17 cellular contexts compared by ENCODE assay signal in the genomic region with DNA sequence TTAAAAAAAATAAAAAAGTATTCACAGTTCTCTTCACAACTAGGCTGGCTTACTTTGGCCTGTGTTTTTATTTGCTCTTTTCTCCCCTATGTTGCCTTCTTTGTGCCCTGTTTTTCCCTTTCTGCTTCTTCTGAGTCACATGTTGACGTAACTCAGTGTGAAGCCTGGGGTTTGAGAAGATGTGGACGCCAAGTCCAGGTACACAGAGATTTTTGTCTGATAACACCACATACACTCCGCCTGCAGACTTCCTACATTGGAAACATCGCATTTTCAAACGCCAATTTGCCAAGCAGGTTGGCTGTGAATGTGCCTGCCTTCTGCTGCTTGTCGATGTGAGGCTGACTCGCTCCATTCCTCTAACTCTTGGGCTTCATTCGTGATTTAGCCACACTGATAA.
A peak's percentile ranks its signal among the peaks of the same experiment; 100 is the strongest.
DNase-seq lines count a peak whose midpoint lies in the region; ATAC-seq and TF ChIP-seq lines count a peak whose summit lies in the region.
"Had no signal": no experiment of that assay in that cellular context is flagged by ENCODE, and none has a peak within 500 bp of the region (broad histone marks: within the 10 kb centered on the region; RNA-seq: fewer than 3 reads in every experiment).

No MANE protein-coding gene starts in this region.

- H3K27me3 Mint-ChIP-seq in GM23338 (ENCODE audit: insufficient read depth, low read depth, poor library complexity) (peaks cover 6% of the 10 kb centered on the region), WTC11 (ENCODE audit: low read depth) (no peaks in the 10 kb centered on the region), progenitor cell of endocrine pancreas (no peaks in the 10 kb centered on the region)

- H4K20me1 ChIP-seq in GM23338 (replicated peaks; ENCODE audit: insufficient read depth), result no peaks in the 10 kb centered on the region
- no peaks in the 10 kb centered on the region for H4K20me1 ChIP-seq in fibroblast of lung (ENCODE audit: control insufficient read depth, extremely low read depth, insufficient read depth, low read length)

- H3K9me2 ChIP-seq in GM23338 (ENCODE audit: insufficient read depth), result no peaks in the 10 kb centered on the region

- peaks cover 14% of the 10 kb centered on the region; the same call in 2 of the 3 replicates for H3K9me3 Mint-ChIP-seq in GM23338
- peaks cover 17% of the 10 kb centered on the region for H3K9me3 Mint-ChIP-seq in WTC11
- peaks cover 6% of the 10 kb centered on the region for H3K9me3 Mint-ChIP-seq in progenitor cell of endocrine pancreas (ENCODE audit: low read depth)
- H3K9me3 Mint-ChIP-seq: neural crest cell had no signal

- intact Hi-C loops in left ventricle myocardium inferior (cut with micrococcal nuclease), result no loop called here

- H3K4me3 Mint-ChIP-seq in GM23338 (no peak overlapping the region), WTC11 (no peak overlapping the region), progenitor cell of endocrine pancreas (ENCODE audit: low read depth) (no peak overlapping the region)
- H3K4me3 Mint-ChIP-seq: activated T-cell treated with anti-CD3 and anti-CD28 coated beads, Interleukin-2, amount 50 U/mL, for 4 hours; B cell; neural crest cell had no signal

- H3K79me2 ChIP-seq in GM23338 (replicated peaks; ENCODE audit: insufficient read depth) (no peaks in the 10 kb centered on the region), fibroblast of lung (ENCODE audit: control insufficient read depth, insufficient read depth, low read length) (no peaks in the 10 kb centered on the region)

- DNase-seq in GM23338 (ENCODE audit: low spot score) (no peak), WTC11 (ENCODE audit: low spot score) (no peak), fibroblast of lung (ENCODE audit: low read depth in 2 of 2) (peak; percentile 6 to 78), progenitor cell of endocrine pancreas (ENCODE audit: low spot score, unreplicated experiment) (no peak), KG1 (lab: John Stamatoyannopoulos, UW) (no peak), T-helper 1 cell (no peak), left ventricle myocardium inferior (no peak)
- DNase-seq: activated CD4-positive, alpha-beta T cell treated with anti-CD3 and anti-CD28 coated beads, Interleukin-2, amount 50 U/mL, for 4 hours; activated T-cell treated with anti-CD3 and anti-CD28 coated beads, Interleukin-2, amount 50 U/mL, for 4 hours; NCI-H2081 treated with DMSO at 0.1 percent for 48 hours; NCI-H82; Peyer's patch; stimulated activated CD4-positive, alpha-beta T cell treated with anti-CD3 and anti-CD28 coated beads, Interleukin-4, amount 100 ng/mL, for 24 hours had no signal

- H3K4me1 Mint-ChIP-seq in GM23338 (0 out of 3 replicates have a peak, but pooled peaks cover 2% of the 10 kb centered on the region), WTC11 (0 out of 2 replicates have a peak, but pooled peaks cover 2% of the 10 kb centered on the region), progenitor cell of endocrine pancreas (ENCODE audit: low read depth) (peaks cover 9% of the 10 kb centered on the region)
- H3K4me1 Mint-ChIP-seq: B cell, neural crest cell had no signal

- H3K9ac ChIP-seq in fibroblast of lung (ENCODE audit: insufficient read depth, low read length), result no peak overlapping the region

- POLR2A ChIA-PET in WTC11 (lab: Charles Lee), result no interaction called here

- peaks cover 12% of the 10 kb centered on the region; the same call in 1 of the 3 replicates for H3K36me3 Mint-ChIP-seq in GM23338 (ENCODE audit: low read depth)
- H3K36me3 Mint-ChIP-seq in WTC11, result peaks cover 20% of the 10 kb centered on the region
- H3K36me3 Mint-ChIP-seq in progenitor cell of endocrine pancreas (ENCODE audit: insufficient read depth), result peaks cover 2% of the 10 kb centered on the region

- H3F3A ChIP-seq in GM23338 (replicated peaks; ENCODE audit: low read depth), result no peaks in the 10 kb centered on the region

- CTCF ChIA-PET in WTC11 (lab: Charles Lee), result no interaction called here

- H3K4me2 ChIP-seq in GM23338 (no peak overlapping the region), fibroblast of lung (ENCODE audit: extremely low read depth, insufficient read depth, low read length) (no peak overlapping the region)

- H3K36me3 ChIP-seq in GM23338 (ENCODE audit: insufficient read depth) (no peaks in the 10 kb centered on the region), fibroblast of lung (ENCODE audit: control insufficient read depth, insufficient read depth, low read length) (no peaks in the 10 kb centered on the region), left ventricle myocardium inferior (no peaks in the 10 kb centered on the region)
- H3K36me3 ChIP-seq: HAP-1, Peyer's patch had no signal

- H3K27ac Mint-ChIP-seq in GM23338, result no peak overlapping the region
- no peak overlapping the region for H3K27ac Mint-ChIP-seq in WTC11
- H3K27ac Mint-ChIP-seq in progenitor cell of endocrine pancreas, result peak overlapping the region; percentile 1
- H3K27ac Mint-ChIP-seq: B cell had no signal

- H3K27me3 ChIP-seq in GM23338 (ENCODE audit: insufficient read depth), result no peaks in the 10 kb centered on the region
- H3K27me3 ChIP-seq in fibroblast of lung (ENCODE audit: control insufficient read depth, insufficient read depth, low read length), result no peaks in the 10 kb centered on the region
- no peaks in the 10 kb centered on the region for H3K27me3 ChIP-seq in left ventricle myocardium inferior (ENCODE audit: low read depth)
- H3K27me3 ChIP-seq: Peyer's patch had no signal

- H3K9me3 ChIP-seq in fibroblast of lung (ENCODE audit: control insufficient read depth, insufficient read depth, low read depth, low read length), result no peaks in the 10 kb centered on the region
- no peaks in the 10 kb centered on the region for H3K9me3 ChIP-seq in left ventricle myocardium inferior (replicated peaks)
- H3K9me3 ChIP-seq: HAP-1, Peyer's patch had no signal

- H3K4me1 ChIP-seq in GM23338 (ENCODE audit: insufficient read depth) (no peaks in the 10 kb centered on the region), fibroblast of lung (ENCODE audit: control insufficient read depth, extremely low read depth, insufficient read depth, low read length) (no peaks in the 10 kb centered on the region), left ventricle myocardium inferior (no peaks in the 10 kb centered on the region)
- H3K4me1 ChIP-seq: HAP-1, Peyer's patch had no signal

- TF ChIP-seq CTCF in GM23338 (conservative IDR thresholded peaks at IDR 0.05; ENCODE audit: low read depth in 2 of 2) (no peak), WTC11 (IDR thresholded peaks at IDR 0.05) (no peak), fibroblast of lung (conservative IDR thresholded peaks at IDR 0.05 in 1 of 2, IDR thresholded peaks at IDR 0.05 in 1 of 2; ENCODE audit: low read depth in 1 of 2, low read length in 2 of 2) (no peak), progenitor cell of endocrine pancreas (IDR thresholded peaks at IDR 0.05; ENCODE audit: unreplicated experiment) (no peak), left ventricle myocardium inferior (IDR thresholded peaks at IDR 0.05; ENCODE audit: borderline replicate concordance) (no peak)

- H3K27ac ChIP-seq in GM23338 (ENCODE audit: low read depth), result no peak overlapping the region
- H3K27ac ChIP-seq in fibroblast of lung (ENCODE audit: insufficient read depth, low read length), result no peak overlapping the region
- no peak overlapping the region for H3K27ac ChIP-seq in left ventricle myocardium inferior (replicated peaks)
- H3K27ac ChIP-seq: Peyer's patch had no signal

- no peak for ATAC-seq in GM23338
- no peak for ATAC-seq in WTC11
- ATAC-seq in HG03354 (IDR thresholded peaks at IDR 0.05; ENCODE audit: poor library complexity, severe bottlenecking, unreplicated experiment), result no peak
- ATAC-seq: activated T-cell treated with anti-CD3 and anti-CD28 coated beads, Interleukin-2, amount 50 U/mL, for 4 hours had no signal

- H2AFZ ChIP-seq in GM23338 (peak overlapping the region; percentile 88), fibroblast of lung (ENCODE audit: low read length) (no peak overlapping the region)

- H3K4me3 ChIP-seq in GM23338, result no peak overlapping the region
- H3K4me3 ChIP-seq in fibroblast of lung (replicated peaks in 1 of 4; ENCODE audit: control extremely low read depth in 1 of 4, insufficient read depth in 1 of 4, low read depth in 3 of 4, low read length in 4 of 4), result no peak overlapping the region
- H3K4me3 ChIP-seq in left ventricle myocardium inferior, result no peak overlapping the region
- H3K4me3 ChIP-seq: HAP-1, Peyer's patch had no signal

TF ChIP-seq in GM23338, 12 proteins besides CTCF, POLR2A, EP300 and RAD21 (continues in another document):
- no peak for TF ChIP-seq EZH2 (IDR thresholded peaks at IDR 0.05; ENCODE audit: low read depth, unreplicated experiment)
- TF ChIP-seq EZH2phosphoT487 (IDR thresholded peaks at IDR 0.05; ENCODE audit: unreplicated experiment), result no peak
- TF ChIP-seq POLR2AphosphoS5 (IDR thresholded peaks at IDR 0.05; ENCODE audit: low read depth), result no peak
- TF ChIP-seq STAT1 (IDR thresholded peaks at IDR 0.05; ENCODE audit: unreplicated experiment), result no peak
- TF ChIP-seq NANOG (IDR thresholded peaks at IDR 0.05; ENCODE audit: borderline replicate concordance), result no peak
- TF ChIP-seq ZNF114 (CRISPR knock-in tag; IDR thresholded peaks at IDR 0.05), result no peak

TF ChIP-seq in WTC11, 78 proteins besides CTCF, POLR2A, EP300 and RAD21:
- peak; percentile 48 for TF ChIP-seq GABPB1 (CRISPR knock-in tag; IDR thresholded peaks at IDR 0.05)
- no peak for TF ChIP-seq CBFB (CRISPR knock-in tag; IDR thresholded peaks at IDR 0.05; ENCODE audit: low read depth)
TF ChIP-seq in WTC11: peak in this region for 1.

Comparison
In these comparisons a context has a peak if more than half of its experiments do, and no peak if none do; other contexts are left out.
1. DNase-seq: peak in fibroblast of lung (2 of 2); none in GM23338 (single experiment), WTC11 (single experiment), progenitor cell of endocrine pancreas (single experiment), KG1 (single experiment), T-helper 1 cell (0 of 5) and left ventricle myocardium inferior (single experiment).